Comparison of ENCODE assay signal across 1 cellular context in genomic region chr14:104161601-104162367, GRCh38.
TF ChIP-seq lines count a peak whose summit lies in the region.

No MANE protein-coding gene starts in this region.

TF ChIP-seq in HEK293, 187 proteins besides CTCF, POLR2A, EP300 and RAD21 (continued from another document):
- TF ChIP-seq ZSCAN5A (tag by site-specific recombination; IDR thresholded peaks at IDR 0.05), result no peak
- TF ChIP-seq ZNF214 (tag by site-specific recombination; IDR thresholded peaks at IDR 0.05; ENCODE audit: borderline replicate concordance), result no peak
- TF ChIP-seq ZSCAN18 (tag by site-specific recombination; IDR thresholded peaks at IDR 0.05), result no peak
- TF ChIP-seq ZNF785 (tag by site-specific recombination; IDR thresholded peaks at IDR 0.05), result no peak
- no peak for TF ChIP-seq ZNF529 (tag by site-specific recombination; IDR thresholded peaks at IDR 0.05; ENCODE audit: insufficient replicate concordance)
- TF ChIP-seq ZBTB8A (tag by site-specific recombination; IDR thresholded peaks at IDR 0.05), result peak; percentile 27; the same call in 1 of the 2 replicates
- TF ChIP-seq ZNF701 (tag by site-specific recombination; IDR thresholded peaks at IDR 0.05), result no peak
- TF ChIP-seq SCRT2 (tag by site-specific recombination; IDR thresholded peaks at IDR 0.05), result no peak
- no peak for TF ChIP-seq KLF8 (tag by site-specific recombination; IDR thresholded peaks at IDR 0.05)
- TF ChIP-seq ZNF629 (tag by site-specific recombination; IDR thresholded peaks at IDR 0.05), result no peak
- no peak for TF ChIP-seq ZNF621 (tag by site-specific recombination; IDR thresholded peaks at IDR 0.05)
- TF ChIP-seq HOXD13 (CRISPR knock-in tag; IDR thresholded peaks at IDR 0.05; ENCODE audit: borderline replicate concordance), result no peak
- no peak for TF ChIP-seq ZSCAN30 (tag by site-specific recombination; IDR thresholded peaks at IDR 0.05)
- TF ChIP-seq KLF1 (tag by site-specific recombination; IDR thresholded peaks at IDR 0.05), result no peak
- no peak for TF ChIP-seq ZNF596 (tag by site-specific recombination; IDR thresholded peaks at IDR 0.05)
- peak; percentile 92 for TF ChIP-seq ZBTB20 (tag by site-specific recombination; IDR thresholded peaks at IDR 0.05)
- no peak for TF ChIP-seq ZNF768 (tag by site-specific recombination; IDR thresholded peaks at IDR 0.05)
- TF ChIP-seq INSM2 (tag by site-specific recombination; IDR thresholded peaks at IDR 0.05), result no peak
- no peak for TF ChIP-seq WT1 (tag by site-specific recombination; IDR thresholded peaks at IDR 0.05)
- no peak for TF ChIP-seq ZNF433 (tag by site-specific recombination; IDR thresholded peaks at IDR 0.05; ENCODE audit: low read depth)
- TF ChIP-seq BCL6B (tag by site-specific recombination; IDR thresholded peaks at IDR 0.05), result no peak
- TF ChIP-seq ZFHX2 (tag by site-specific recombination; conservative IDR thresholded peaks at IDR 0.05), result no peak
- TF ChIP-seq ZIC2 (tag by site-specific recombination; IDR thresholded peaks at IDR 0.05), result peak; percentile 44
- TF ChIP-seq GLIS2 (tag by site-specific recombination; IDR thresholded peaks at IDR 0.05), result no peak
- no peak for TF ChIP-seq ZNF830 (tag by site-specific recombination; IDR thresholded peaks at IDR 0.05; ENCODE audit: low read depth)
- no peak for TF ChIP-seq ZNF571 (tag by site-specific recombination; IDR thresholded peaks at IDR 0.05)
- TF ChIP-seq ZNF292 (tag by site-specific recombination; IDR thresholded peaks at IDR 0.05; ENCODE audit: borderline replicate concordance, low read depth), result no peak
- no peak for TF ChIP-seq ZNF48 (tag by site-specific recombination; IDR thresholded peaks at IDR 0.05)
- no peak for TF ChIP-seq SP2 (tag by site-specific recombination; IDR thresholded peaks at IDR 0.05)
TF ChIP-seq in HEK293: peak in this region for 7.
